8 cellular contexts compared by ENCODE assay signal in the genomic region with DNA sequence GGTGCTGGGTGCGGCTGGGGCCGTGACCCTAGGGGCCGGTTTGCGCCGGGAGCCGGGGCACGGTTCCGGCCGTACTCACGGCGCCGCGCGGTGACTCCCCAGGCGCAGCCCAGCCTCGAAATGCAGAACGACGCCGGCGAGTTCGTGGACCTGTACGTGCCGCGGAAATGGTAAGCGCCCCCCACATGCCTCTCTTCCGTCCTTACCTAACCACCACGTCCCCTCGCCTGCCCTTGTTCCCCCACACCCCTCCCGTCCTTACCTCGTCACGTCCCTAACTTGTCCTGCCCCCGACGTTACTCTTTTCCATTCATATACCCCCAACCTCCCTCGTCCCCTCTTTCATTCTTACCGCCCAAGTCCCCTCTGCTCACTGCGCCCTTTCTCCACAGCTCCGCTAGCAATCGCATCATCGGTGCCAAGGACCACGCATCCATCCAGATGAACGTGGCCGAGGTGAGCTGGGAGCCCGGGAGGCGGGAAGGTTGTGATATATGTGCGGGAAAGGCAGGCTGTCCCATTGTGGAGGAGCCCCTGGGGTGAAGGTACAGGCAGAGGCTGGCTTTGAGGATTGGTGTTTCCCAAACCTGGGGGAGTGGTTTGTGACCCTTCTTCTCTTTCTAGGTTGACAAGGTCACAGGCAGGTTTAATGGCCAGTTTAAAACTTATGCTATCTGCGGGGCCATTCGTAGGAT. TPM values are rescaled to one million over a fixed set of nuclear protein-coding genes. Genes with fewer than 3 reads are reported as not detected.
A peak's percentile ranks its signal among the peaks of the same experiment; 100 is the strongest.
DNase-seq lines count a peak whose midpoint lies in the region; ATAC-seq and TF ChIP-seq lines count a peak whose summit lies in the region.

No MANE protein-coding gene starts in this region.

- POLR2A ChIA-PET in SK-N-SH (lab: Yijun Ruan, JAX): interaction anchor here (0.6 to 1.6 kb wide), 11 partner anchors 13 to 381 kb away, joined by 3 to 9 read pairs (median 3); a partner anchor contains a TSS

- H3K36me3 Mint-ChIP-seq in activated T-cell treated with anti-CD3 and anti-CD28 coated beads, Interleukin-2, amount 50 U/mL, for 72 hours (ENCODE audit: insufficient read depth in 2 of 2): peaks cover 10 to 33% of the 10 kb centered on the region in 2 donors
- H3K36me3 Mint-ChIP-seq in immature natural killer cell: peaks cover 0 to 3% (median 3%) of the 10 kb centered on the region in 3 donors

- H3K27me3 Mint-ChIP-seq in activated T-cell treated with anti-CD3 and anti-CD28 coated beads, Interleukin-2, amount 50 U/mL, for 72 hours (ENCODE audit: low read depth): no peaks in the 10 kb centered on the region
- peaks cover 3 to 9% (median 3%) of the 10 kb centered on the region in 3 donors for H3K27me3 Mint-ChIP-seq in immature natural killer cell (ENCODE audit: low read depth in 3 of 3)

- peak overlapping the region; percentile 96 for H3K9ac ChIP-seq in SK-N-SH

- peaks cover 0 to 21% of the 10 kb centered on the region in 2 experiments; a peak in 2 of 4 replicates for H3K4me1 ChIP-seq in SK-N-SH (ENCODE audit: control insufficient read depth in 1 of 2, insufficient read depth in 2 of 2, low read depth in 1 of 2, low read length in 1 of 2)
- H3K4me1 ChIP-seq in testis: peaks cover 33% of the 10 kb centered on the region

- H3K27me3 ChIP-seq in SK-N-SH (ENCODE audit: insufficient read depth): no peaks in the 10 kb centered on the region
- H3K27me3 ChIP-seq in testis: no peaks in the 10 kb centered on the region

- H3K27ac ChIP-seq in SK-N-SH (ENCODE audit: low read depth in 2 of 2, low read length in 1 of 2) (peak overlapping the region; percentile 34 to 85; a peak in 3 of 4 replicates), testis (peak overlapping the region; percentile 82 to 90)

- CTCF ChIA-PET in SK-N-SH (lab: Yijun Ruan, JAX): interaction anchor here (0.6 to 1.7 kb wide), 6 partner anchors 12 to 199 kb away, joined by 3 to 6 read pairs (median 4); a partner anchor contains a TSS

- H3K36me3 ChIP-seq in SK-N-SH (replicated peaks in 1 of 2; ENCODE audit: control insufficient read depth in 1 of 2, insufficient read depth in 2 of 2, low read length in 1 of 2): peaks cover 17 to 40% of the 10 kb centered on the region in 2 experiments
- no peaks in the 10 kb centered on the region for H3K36me3 ChIP-seq in testis (ENCODE audit: low read depth, missing control alignments)

- no peak overlapping the region for H2AFZ ChIP-seq in SK-N-SH (ENCODE audit: low read depth)

- H3K4me2 ChIP-seq in SK-N-SH: peak overlapping the region; percentile 97

- no peak for TF ChIP-seq POLR2A in testis (IDR thresholded peaks at IDR 0.05)

- H3K4me3 ChIP-seq in SK-N-SH (ENCODE audit: low read depth in 2 of 2, low read length in 1 of 2): peak overlapping the region; percentile 72 to 87
- peak overlapping the region; percentile 85 to 95 for H3K4me3 ChIP-seq in testis

- H3K4me1 Mint-ChIP-seq in activated T-cell treated with anti-CD3 and anti-CD28 coated beads, Interleukin-2, amount 50 U/mL, for 72 hours (ENCODE audit: low read depth): peaks cover 55% of the 10 kb centered on the region
- H3K4me1 Mint-ChIP-seq in immature natural killer cell: peaks cover 42 to 44% of the 10 kb centered on the region in 2 donors

- TF ChIP-seq EP300 in SK-N-SH (IDR thresholded peaks at IDR 0.05; ENCODE audit: borderline replicate concordance in 1 of 2, low read depth in 1 of 2, low read length in 1 of 2): no peak

- peaks cover 30% of the 10 kb centered on the region for H4K20me1 ChIP-seq in SK-N-SH (ENCODE audit: insufficient read depth)

- intact Hi-C loops in testis (cut with DNase I; ENCODE audit: low total_unique reads): no loop called here

- ATAC-seq in SK-N-SH treated with all-trans-retinoic acid at 6 μM for 48 hours (no peak; the same call in 2 of the 3 replicates), HG03045 (IDR thresholded peaks at IDR 0.05; ENCODE audit: unreplicated experiment) (no peak)
- ATAC-seq in activated T-cell treated with anti-CD3 and anti-CD28 coated beads, Interleukin-2, amount 50 U/mL, for 72 hours (replicated peaks in 1 of 2): no peak

- H3F3A ChIP-seq in SK-N-SH (replicated peaks; ENCODE audit: insufficient read depth): peaks cover 24% of the 10 kb centered on the region

- TF ChIP-seq RAD21 in SK-N-SH (IDR thresholded peaks at IDR 0.05; ENCODE audit: low read length): no peak

- no peak for TF ChIP-seq CTCF in SK-N-SH (IDR thresholded peaks at IDR 0.05)
- no peak for TF ChIP-seq CTCF in testis (IDR thresholded peaks at IDR 0.05)

- WGBS in SK-N-SH (ENCODE audit: low lambda C conversion rate): under 1% methylated on average over 22 of the region's 47 CpGs
- WGBS in testis, 2 donors: 1 to 2% methylated on average over 38 to 41 of the region's 47 CpGs

- H3K27ac Mint-ChIP-seq in activated T-cell treated with anti-CD3 and anti-CD28 coated beads, Interleukin-2, amount 50 U/mL, for 72 hours: peak overlapping the region; percentile 87
- H3K27ac Mint-ChIP-seq in immature natural killer cell: peak overlapping the region; percentile 77 to 94 (median 90)

- peak overlapping the region; percentile 94 for H3K4me3 Mint-ChIP-seq in activated T-cell treated with anti-CD3 and anti-CD28 coated beads, Interleukin-2, amount 50 U/mL, for 72 hours
- peak overlapping the region; percentile 87 to 91 (median 90) for H3K4me3 Mint-ChIP-seq in immature natural killer cell

- DNase-seq in SK-N-SH (no peak), immature natural killer cell (no peak), testis (no peak), UCSD-AML1 (lab: John Stamatoyannopoulos, UW; ENCODE audit: unreplicated experiment) (no peak), DMS153 treated with DMSO at 0.1 percent for 48 hours (lab: John Stamatoyannopoulos, UW; ENCODE audit: unreplicated experiment) (no peak)
- DNase-seq in activated T-cell treated with anti-CD3 and anti-CD28 coated beads, Interleukin-2, amount 50 U/mL, for 72 hours: no peak

- H3K79me2 ChIP-seq in SK-N-SH (ENCODE audit: insufficient read depth): peaks cover 68% of the 10 kb centered on the region

- H3K9me3 ChIP-seq in SK-N-SH: no peaks in the 10 kb centered on the region
- no peaks in the 10 kb centered on the region for H3K9me3 ChIP-seq in testis

- no peaks in the 10 kb centered on the region for H3K9me3 Mint-ChIP-seq in activated T-cell treated with anti-CD3 and anti-CD28 coated beads, Interleukin-2, amount 50 U/mL, for 72 hours
- no peaks in the 10 kb centered on the region for H3K9me3 Mint-ChIP-seq in immature natural killer cell

- no peaks in the 10 kb centered on the region for H3K9me2 ChIP-seq in SK-N-SH

TF ChIP-seq in SK-N-SH, 30 proteins besides CTCF, POLR2A, EP300 and RAD21 (continues in another document):
- TF ChIP-seq ELF1 (IDR thresholded peaks at IDR 0.05) (no peak), TEAD4 (IDR thresholded peaks at IDR 0.05; ENCODE audit: borderline replicate concordance, insufficient read depth) (no peak), NFIC (IDR thresholded peaks at IDR 0.05; ENCODE audit: borderline replicate concordance) (no peak), RCOR1 (IDR thresholded peaks at IDR 0.05; ENCODE audit: low read length) (no peak)
- TF ChIP-seq, protein P1, sequence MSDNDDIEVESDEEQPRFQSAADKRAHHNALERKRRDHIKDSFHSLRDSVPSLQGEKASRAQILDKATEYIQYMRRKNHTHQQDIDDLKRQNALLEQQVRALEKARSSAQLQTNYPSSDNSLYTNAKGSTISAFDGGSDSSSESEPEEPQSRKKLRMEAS (IDR thresholded peaks at IDR 0.05; ENCODE audit: low read depth): no peak

TF ChIP-seq in SK-N-SH treated with all-trans-retinoic acid at 6 μM for 48 hours, 23 proteins besides CTCF, POLR2A, EP300 and RAD21 (continues in another document):
- TF ChIP-seq BACH2 (CRISPR knock-in tag; IDR thresholded peaks at IDR 0.05; ENCODE audit: borderline replicate concordance) (no peak), TCF4 (CRISPR knock-in tag; IDR thresholded peaks at IDR 0.05; ENCODE audit: borderline replicate concordance) (no peak), RARB (CRISPR knock-in tag; IDR thresholded peaks at IDR 0.05) (no peak), ZFP3 (CRISPR knock-in tag; IDR thresholded peaks at IDR 0.05) (no peak)

RNA-seq across cellular contexts. Expression of a gene that starts 0.5 kb away (rescaled TPM):
- polyA plus RNA-seq in SK-N-SH (2012; rRNA removed) (11,376 and 16,625 TPM in 2 replicates), immature natural killer cell (1,000 to 10,000 TPM in 2 of 3 donors, 100 to 1,000 TPM in 1; 743 to 1,716 (median 1,008) TPM), testis (ENCODE audit: insufficient read depth, low read depth, low replicate concordance) (1,052 TPM)
- 13,224 and 13,754 TPM in 2 replicates for polyA plus RNA-seq in SK-N-SH (2012; cell fraction: cytosol; rRNA removed)
- polyA plus RNA-seq in SK-N-SH (2012; cell fraction: nucleus; rRNA removed): 2,698 and 3,651 TPM in 2 replicates
- total RNA-seq in activated T-cell treated with anti-CD3 and anti-CD28 coated beads, Interleukin-2, amount 50 U/mL, for 72 hours: 1,000 to 10,000 TPM; 2,573 to 2,599 TPM
- 1,000 to 10,000 TPM in 1 of 2 donors, 100 to 1,000 TPM in 1; 548 to 1,387 TPM for total RNA-seq in testis

RNA-seq across cellular contexts. Expression of a gene that starts 19.7 kb away (rescaled TPM):
- 4.2 and 4.8 TPM in 2 replicates for polyA plus RNA-seq in SK-N-SH (2012; rRNA removed)
- polyA plus RNA-seq in SK-N-SH (2012; cell fraction: cytosol; rRNA removed): 2.8 and 4.3 TPM in 2 replicates
- polyA plus RNA-seq in SK-N-SH (2012; cell fraction: nucleus; rRNA removed): 6.6 and 7.6 TPM in 2 replicates
- total RNA-seq in activated T-cell treated with anti-CD3 and anti-CD28 coated beads, Interleukin-2, amount 50 U/mL, for 72 hours: 1 to 10 TPM; 7.1 to 8.3 TPM
- 1 to 10 TPM; 1.3 to 2.6 (median 2.5) TPM for polyA plus RNA-seq in immature natural killer cell
- 10 to 100 TPM; 51.0 to 58.6 TPM for total RNA-seq in testis
- polyA plus RNA-seq in testis (ENCODE audit: insufficient read depth, low read depth, low replicate concordance): 83.0 TPM

RNA-seq across cellular contexts. Expression of a gene that starts 20.3 kb away (rescaled TPM):
- polyA plus RNA-seq in SK-N-SH (2012; rRNA removed): 16.1 and 27.2 TPM in 2 replicates
- polyA plus RNA-seq in SK-N-SH (2012; cell fraction: cytosol; rRNA removed): 9.9 and 17.8 TPM in 2 replicates
- polyA plus RNA-seq in SK-N-SH (2012; cell fraction: nucleus; rRNA removed): 127 and 252 TPM in 2 replicates
- total RNA-seq in activated T-cell treated with anti-CD3 and anti-CD28 coated beads, Interleukin-2, amount 50 U/mL, for 72 hours: under 1 TPM; 0.86 to 0.99 TPM
- polyA plus RNA-seq in immature natural killer cell: under 1 TPM in 1 of 3 donors, not detected in 2; 0.30 TPM
- 100 to 1,000 TPM; 121 to 144 TPM for total RNA-seq in testis
- polyA plus RNA-seq in testis (ENCODE audit: insufficient read depth, low read depth, low replicate concordance): 33.2 TPM

RNA-seq across cellular contexts. Expression of a gene that starts 40.0 kb away (rescaled TPM):
- polyA plus RNA-seq in SK-N-SH (2012; rRNA removed) (not detected in 2 replicates), immature natural killer cell (not detected), testis (ENCODE audit: insufficient read depth, low read depth, low replicate concordance) (2.8 TPM)
- polyA plus RNA-seq in SK-N-SH (2012; cell fraction: cytosol; rRNA removed): 0.01 TPM in 1 of 2 replicates, not detected in the other
- not detected in 2 replicates for polyA plus RNA-seq in SK-N-SH (2012; cell fraction: nucleus; rRNA removed)
- not detected for total RNA-seq in activated T-cell treated with anti-CD3 and anti-CD28 coated beads, Interleukin-2, amount 50 U/mL, for 72 hours
- 1 to 10 TPM in 1 of 2 donors, under 1 TPM in 1; 0.81 to 1.3 TPM for total RNA-seq in testis

Comparison
In these comparisons a context has a peak if more than half of its experiments do, and no peak if none do; other contexts are left out.
1. RNA of a gene that starts 20.3 kb away (polyA plus RNA-seq): 33.2 TPM in testis (single experiment) and 9.9 to 252 TPM in SK-N-SH; 0.30 TPM in immature natural killer cell; every median in the first group is over 4 times any median in the second.